ENCODE assay signal across 6 cellular contexts in the genomic region with DNA sequence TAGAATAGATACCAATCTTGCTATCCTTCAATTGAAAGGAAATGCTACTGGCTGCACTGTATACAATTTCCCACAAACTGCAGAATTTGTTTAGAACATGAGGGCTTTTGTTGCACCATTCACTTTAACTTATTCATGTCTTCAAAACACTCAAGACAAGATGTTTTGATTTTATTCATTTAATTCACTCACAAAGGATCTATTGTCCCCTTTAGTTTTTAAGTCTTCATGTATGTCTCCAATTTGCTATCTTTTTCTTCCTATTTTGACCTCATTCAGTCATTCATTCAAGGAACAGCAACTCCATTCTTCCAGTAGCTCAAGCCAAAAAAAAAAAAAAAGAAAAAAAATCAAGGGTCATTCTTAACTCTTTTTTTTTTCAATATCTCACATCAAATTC.
"Had no signal": no experiment of that assay in that cellular context is flagged by ENCODE, and none has a peak within 500 bp of the region (broad histone marks: within the 10 kb centered on the region; RNA-seq: fewer than 3 reads in every experiment).

No MANE protein-coding gene starts in this region.

- H3K4me3 ChIP-seq: K562 had no signal

- H3K27ac ChIP-seq: HL-60 had no signal

- ATAC-seq: HepG2, K562 had no signal

- DNase-seq: IMR-90, KBM-7, KG1 had no signal
